ENCODE assay signal across 8 cellular contexts in genomic region chr22:22692707-22693530, GRCh38. TPM values are rescaled to one million over a fixed set of nuclear protein-coding genes. Genes with fewer than 3 reads are reported as not detected.
A peak's percentile ranks its signal among the peaks of the same experiment; 100 is the strongest.
DNase-seq lines count a peak whose midpoint lies in the region; ATAC-seq lines count a peak whose summit lies in the region.

No MANE protein-coding gene starts in this region.

- intact Hi-C loops in activated naive CD4-positive, alpha-beta T cell treated with anti-CD3 and anti-CD28 coated beads for 36 hours (cut with micrococcal nuclease), result no loop called here

- H3K4me3 ChIP-seq in HAP-1, result no peak overlapping the region

- CTCF ChIA-PET in activated naive CD4-positive, alpha-beta T cell treated with anti-CD3 and anti-CD28 coated beads for 36 hours (lab: Charles Lee), result interaction anchor here (1.2 to 2.2 kb wide), 3 partner anchors 27 to 88 kb away, joined by 3 to 8 read pairs (median 4); no protein-coding TSS in a partner anchor

- no peaks in the 10 kb centered on the region for H3K9me3 ChIP-seq in HAP-1

- no peaks in the 10 kb centered on the region for H3K9me3 Mint-ChIP-seq in activated naive CD4-positive, alpha-beta T cell treated with anti-CD3 and anti-CD28 coated beads for 36 hours

- H3K27me3 ChIP-seq in HAP-1 (ENCODE audit: low read depth), result no peaks in the 10 kb centered on the region

- H3K27ac Mint-ChIP-seq in activated naive CD4-positive, alpha-beta T cell treated with anti-CD3 and anti-CD28 coated beads for 36 hours, result no peak overlapping the region

- H3K36me3 Mint-ChIP-seq in activated naive CD4-positive, alpha-beta T cell treated with anti-CD3 and anti-CD28 coated beads for 36 hours (ENCODE audit: low read depth), result no peaks in the 10 kb centered on the region

- peak; percentile 12 for DNase-seq in AG08396 (ENCODE audit: low spot score)
- DNase-seq in HAP-1 (ENCODE audit: low spot score in 2 of 2), result peak; percentile 9 to 83
- DNase-seq in RPMI8226, result peak; percentile 66
- peak; percentile 55 for DNase-seq in activated naive CD4-positive, alpha-beta T cell treated with anti-CD3 and anti-CD28 coated beads for 36 hours
- peak; percentile 78 for DNase-seq in islet precursor cell
- peak; percentile 32 to 60 (median 49) for DNase-seq in stimulated activated CD4-positive, alpha-beta T cell treated with anti-CD3 and anti-CD28 coated beads, TNF-alpha, amount 100 ng/mL, for 48 hours (ENCODE audit: low read depth in 3 of 3)

- in situ Hi-C loops in HAP-1 (cut with MboI; ENCODE audit: low sequenced_read_pairs), result loop anchor here (25.0 kb wide), 1 partner anchor 106 kb away; no protein-coding TSS in a partner anchor

- no peaks in the 10 kb centered on the region for H3K4me1 Mint-ChIP-seq in activated naive CD4-positive, alpha-beta T cell treated with anti-CD3 and anti-CD28 coated beads for 36 hours (ENCODE audit: low read depth)

- ATAC-seq in HG02678 (IDR thresholded peaks at IDR 0.05; ENCODE audit: unreplicated experiment), result no peak
- ATAC-seq in HG03097 (IDR thresholded peaks at IDR 0.05; ENCODE audit: low FRiP score, unreplicated experiment), result no peak

- no peaks in the 10 kb centered on the region for H3K27me3 Mint-ChIP-seq in activated naive CD4-positive, alpha-beta T cell treated with anti-CD3 and anti-CD28 coated beads for 36 hours (ENCODE audit: low read depth)

- H3K4me1 ChIP-seq in HAP-1, result no peaks in the 10 kb centered on the region

- H3K36me3 ChIP-seq in HAP-1 (replicated peaks), result no peaks in the 10 kb centered on the region

- no peak overlapping the region for H3K4me3 Mint-ChIP-seq in activated naive CD4-positive, alpha-beta T cell treated with anti-CD3 and anti-CD28 coated beads for 36 hours

RNA-seq across cellular contexts. Expression of gene GGTLC2, which starts 48.5 kb away (rescaled TPM):
- not detected for total RNA-seq in activated naive CD4-positive, alpha-beta T cell treated with anti-CD3 and anti-CD28 coated beads for 36 hours

Comparison
In these comparisons a context has a peak if more than half of its experiments do, and no peak if none do; other contexts are left out.
1. DNase-seq: peak in every context shown above with its lines; median percentile 78 in islet precursor cell; 66 in RPMI8226; 55 in activated naive CD4-positive, alpha-beta T cell treated with anti-CD3 and anti-CD28 coated beads for 36 hours; 49 in stimulated activated CD4-positive, alpha-beta T cell treated with anti-CD3 and anti-CD28 coated beads, TNF-alpha, amount 100 ng/mL, for 48 hours; 46 in HAP-1; 12 in AG08396.